Comparison of ENCODE assay signal across 2 cellular contexts in genomic region chr7:144027070-144027469, GRCh38.
TF ChIP-seq lines count a peak whose summit lies in the region.

No MANE protein-coding gene starts in this region.

TF ChIP-seq in H1, 55 proteins besides CTCF, POLR2A, EP300 and RAD21:
- TF ChIP-seq KDM5A (IDR thresholded peaks at IDR 0.05; ENCODE audit: low read length): no peak
- TF ChIP-seq SP4 (IDR thresholded peaks at IDR 0.05; ENCODE audit: low read length): no peak
- TF ChIP-seq GTF2F1 (IDR thresholded peaks at IDR 0.05; ENCODE audit: borderline replicate concordance, low read depth, low read length): no peak
- no peak for TF ChIP-seq CBX8 (IDR thresholded peaks at IDR 0.05; ENCODE audit: borderline replicate concordance, low read depth, low read length)
- TF ChIP-seq BCL11A (IDR thresholded peaks at IDR 0.05; ENCODE audit: low read depth in 2 of 2, low read length in 2 of 2): no peak
- TF ChIP-seq GABPA (IDR thresholded peaks at IDR 0.05; ENCODE audit: borderline replicate concordance, insufficient read depth, low read length): no peak
- TF ChIP-seq FOSL1 (IDR thresholded peaks at IDR 0.05; ENCODE audit: insufficient read depth, low read depth, low read length): no peak
- TF ChIP-seq HDAC6 (IDR thresholded peaks at IDR 0.05; ENCODE audit: low read depth, low read length): no peak
- no peak for TF ChIP-seq POLR2AphosphoS5 (IDR thresholded peaks at IDR 0.05; ENCODE audit: low read depth, low read length)
- no peak for TF ChIP-seq JUN (IDR thresholded peaks at IDR 0.05; ENCODE audit: low read depth, low read length)
- TF ChIP-seq KDM4A (IDR thresholded peaks at IDR 0.05; ENCODE audit: low read depth, low read length, severe bottlenecking): no peak
- TF ChIP-seq SIN3A (conservative IDR thresholded peaks at IDR 0.05 in 1 of 2, IDR thresholded peaks at IDR 0.05 in 1 of 2; ENCODE audit: low read depth in 1 of 2, low read length in 2 of 2): no peak
- TF ChIP-seq KDM1A (IDR thresholded peaks at IDR 0.05; ENCODE audit: borderline replicate concordance, low read length): no peak
- TF ChIP-seq RXRA (IDR thresholded peaks at IDR 0.05; ENCODE audit: insufficient read depth, low read depth, low read length): no peak
- no peak for TF ChIP-seq CREB1 (IDR thresholded peaks at IDR 0.05)
- TF ChIP-seq SAP30 (IDR thresholded peaks at IDR 0.05; ENCODE audit: insufficient read depth, insufficient replicate concordance, low read length): no peak
- TF ChIP-seq TBP (IDR thresholded peaks at IDR 0.05; ENCODE audit: low read depth, low read length): no peak
- no peak for TF ChIP-seq JUND (IDR thresholded peaks at IDR 0.05; ENCODE audit: low read length)

TF ChIP-seq in neural cell, 6 proteins besides CTCF, POLR2A, EP300 and RAD21:
- TF ChIP-seq SMC3 (conservative IDR thresholded peaks at IDR 0.05; ENCODE audit: poor library complexity): peak; percentile 85
- TF ChIP-seq REST (IDR thresholded peaks at IDR 0.05; ENCODE audit: borderline replicate concordance): no peak
